9 cellular contexts compared by ENCODE assay signal in the genomic region with DNA sequence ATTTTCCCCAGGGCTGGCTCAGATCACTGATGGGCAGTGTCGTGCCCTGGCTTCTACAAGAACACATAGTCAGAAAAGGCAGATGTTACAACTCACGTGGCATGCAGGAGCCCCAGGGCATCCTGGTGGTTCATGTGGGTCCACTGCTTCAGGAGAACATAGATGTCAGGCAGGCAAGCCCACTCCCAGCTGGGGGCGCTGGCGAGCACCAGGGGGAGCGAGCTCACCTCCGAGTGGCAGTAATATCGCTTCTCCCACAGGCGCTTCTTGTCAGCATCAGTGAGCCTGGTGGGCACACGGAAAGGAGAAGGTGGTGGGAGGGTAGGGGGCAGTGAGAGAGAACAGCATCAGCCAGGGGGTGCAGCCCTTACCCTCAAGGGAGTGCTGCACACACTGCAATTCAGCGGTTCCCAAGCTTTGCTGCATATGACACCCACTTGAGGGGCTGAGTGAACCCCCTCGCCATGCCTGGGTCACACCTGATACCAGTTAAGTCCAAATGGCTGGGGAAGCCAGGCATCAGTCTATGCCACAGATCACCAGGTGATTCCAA. TPM values are rescaled to one million over a fixed set of nuclear protein-coding genes. Genes with fewer than 3 reads are reported as not detected.
DNase-seq lines count a peak whose midpoint lies in the region; ATAC-seq and TF ChIP-seq lines count a peak whose summit lies in the region.
"Had no signal": no experiment of that assay in that cellular context is flagged by ENCODE, and none has a peak within 500 bp of the region (broad histone marks: within the 10 kb centered on the region; RNA-seq: fewer than 3 reads in every experiment).

No MANE protein-coding gene starts in this region.

- ATAC-seq in HG02610 (IDR thresholded peaks at IDR 0.05; ENCODE audit: unreplicated experiment): peak; percentile 10
- no peak for ATAC-seq in lower lobe of right lung

- no peak overlapping the region for H2BK120ac ChIP-seq in mesenchymal stem cell (ENCODE audit: low read depth, low read length)

- no peaks in the 10 kb centered on the region for H3K79me1 ChIP-seq in mesenchymal stem cell (replicated peaks; ENCODE audit: low read length, poor library complexity, severe bottlenecking)

- no peak overlapping the region for H3K18ac ChIP-seq in mesenchymal stem cell (ENCODE audit: low read depth in 1 of 2, low read length in 2 of 2)

- H2BK5ac ChIP-seq in mesenchymal stem cell (ENCODE audit: low read depth, low read length, poor library complexity, severe bottlenecking): no peak overlapping the region

- no peak overlapping the region for H2BK12ac ChIP-seq in mesenchymal stem cell (ENCODE audit: low read length in 2 of 2)

- no peak overlapping the region for H3K4ac ChIP-seq in mesenchymal stem cell (ENCODE audit: low read depth in 1 of 2, low read length in 2 of 2)

- H3K27ac ChIP-seq in mesenchymal stem cell (ENCODE audit: low read length, poor library complexity, severe bottlenecking) (no peak overlapping the region), lower lobe of right lung (no peak overlapping the region)
- H3K27ac ChIP-seq: VCaP had no signal

- H3K27me3 ChIP-seq in adipocyte (replicated peaks; ENCODE audit: control insufficient read depth, insufficient read depth, low read length): no peaks in the 10 kb centered on the region
- H3K27me3 ChIP-seq in mesenchymal stem cell (ENCODE audit: control insufficient read depth in 1 of 2, insufficient read depth in 1 of 2, low read length in 2 of 2): peaks cover 0 to 23% of the 10 kb centered on the region in 2 experiments
- H3K27me3 ChIP-seq in lower lobe of right lung (ENCODE audit: low read depth): no peaks in the 10 kb centered on the region

- H3K9me3 ChIP-seq in adipocyte (ENCODE audit: control insufficient read depth, low read length) (no peaks in the 10 kb centered on the region), mesenchymal stem cell (ENCODE audit: control insufficient read depth, low read length) (no peaks in the 10 kb centered on the region), lower lobe of right lung (no peaks in the 10 kb centered on the region)

- no peak overlapping the region for H2AFZ ChIP-seq in mesenchymal stem cell (ENCODE audit: low read depth, low read length)

- H3K14ac ChIP-seq in mesenchymal stem cell (ENCODE audit: low read length in 2 of 2): no peak overlapping the region

- H3K4me3 ChIP-seq in adipocyte (ENCODE audit: low read length): no peak overlapping the region
- peak overlapping the region in 1 of 2 experiments; percentile 2 for H3K4me3 ChIP-seq in mesenchymal stem cell (ENCODE audit: insufficient read depth in 1 of 2, low read depth in 1 of 2, low read length in 2 of 2)
- H3K4me3 ChIP-seq in lower lobe of right lung: no peak overlapping the region

- no peak overlapping the region for H4K91ac ChIP-seq in mesenchymal stem cell (ENCODE audit: low read length)

- intact Hi-C loops in lower lobe of right lung (cut with DNase I): loop anchor here (5.0 kb wide), 1 partner anchor 56 kb away; no protein-coding TSS in a partner anchor

- no peak overlapping the region for H2BK15ac ChIP-seq in mesenchymal stem cell (ENCODE audit: low read depth, poor library complexity, severe bottlenecking)

- H2AK5ac ChIP-seq in mesenchymal stem cell (ENCODE audit: low read length, severe bottlenecking): no peak overlapping the region

- H3K4me2 ChIP-seq in mesenchymal stem cell (ENCODE audit: low read length, poor library complexity, severe bottlenecking): no peak overlapping the region

- no peak for TF ChIP-seq CTCF in lower lobe of right lung (IDR thresholded peaks at IDR 0.05)

- 51% methylated on average over 11 of the region's 11 CpGs for WGBS in mesenchymal stem cell

- peaks cover 21% of the 10 kb centered on the region for H3K4me1 ChIP-seq in adipocyte (ENCODE audit: control insufficient read depth, insufficient read depth, low read length)
- peaks cover 3% of the 10 kb centered on the region for H3K4me1 ChIP-seq in mesenchymal stem cell (ENCODE audit: control insufficient read depth, insufficient read depth, low read depth, low read length)
- H3K4me1 ChIP-seq in lower lobe of right lung: peaks cover 38% of the 10 kb centered on the region

- H4K8ac ChIP-seq in mesenchymal stem cell (ENCODE audit: low read length): no peak overlapping the region

- H3K23ac ChIP-seq in mesenchymal stem cell (ENCODE audit: low read length in 2 of 2): no peak overlapping the region

- peaks cover 43% of the 10 kb centered on the region for H3K36me3 ChIP-seq in adipocyte (ENCODE audit: control insufficient read depth, insufficient read depth, low read length, severe bottlenecking)
- peaks cover 0 to 33% of the 10 kb centered on the region in 2 experiments for H3K36me3 ChIP-seq in mesenchymal stem cell (ENCODE audit: control insufficient read depth in 1 of 2, insufficient read depth in 2 of 2, low read depth in 1 of 2, low read length in 2 of 2)
- H3K36me3 ChIP-seq in lower lobe of right lung: peaks cover 73% of the 10 kb centered on the region

- H3K9ac ChIP-seq in adipocyte (ENCODE audit: low read length): no peak overlapping the region
- H3K9ac ChIP-seq in mesenchymal stem cell (ENCODE audit: low read length): no peak overlapping the region

- DNase-seq in DMS53 treated with DMSO at 0.1 percent for 48 hours (lab: John Stamatoyannopoulos, UW; ENCODE audit: unreplicated experiment) (peak; percentile 42), RPMI8226 (peak; percentile 72), adipocyte (ENCODE audit: low read depth) (peak; percentile 49), mesenchymal stem cell (peak; percentile 36), putamen (ENCODE audit: low spot score) (no peak), HPDE6-E6E7 (ENCODE audit: extremely low spot score) (no peak), lower lobe of right lung (no peak)

RNA-seq across cellular contexts. Expression of a gene that starts 34.3 kb away (rescaled TPM):
- polyA plus RNA-seq in mesenchymal stem cell (2013, experiment 1 of 2): 19.9 TPM
- polyA plus RNA-seq in mesenchymal stem cell (2013, experiment 2 of 2): 19.0 TPM
- total RNA-seq in lower lobe of right lung: 45.3 TPM

RNA-seq across cellular contexts. Expression of a gene that starts 48.7 kb away (rescaled TPM):
- 3.7 TPM for polyA plus RNA-seq in mesenchymal stem cell (2013, experiment 1 of 2)
- 3.8 TPM for polyA plus RNA-seq in mesenchymal stem cell (2013, experiment 2 of 2)
- total RNA-seq in lower lobe of right lung: 50.5 TPM

Comparison
In these comparisons a context has a peak if more than half of its experiments do, and no peak if none do; other contexts are left out.
1. DNase-seq: peak in DMS53 treated with DMSO at 0.1 percent for 48 hours (single experiment), RPMI8226 (single experiment), adipocyte (single experiment) and mesenchymal stem cell (single experiment); none in putamen (single experiment), HPDE6-E6E7 (single experiment) and lower lobe of right lung (single experiment).